1 cellular context compared by ENCODE assay signal in genomic region chr14:24095196-24096068, GRCh38.
TF ChIP-seq lines count a peak whose summit lies in the region.

No MANE protein-coding gene starts in this region.

TF ChIP-seq in K562, 482 proteins besides CTCF, POLR2A, EP300 and RAD21 (continued from another document and continues in another):
- TF ChIP-seq STAT6 (CRISPR knock-in tag; IDR thresholded peaks at IDR 0.05) (no peak), TBP (optimal IDR thresholded peaks at IDR 0.05; ENCODE audit: low read depth, low read length) (peak; percentile 85), SMARCE1 (IDR thresholded peaks at IDR 0.05) (0 out of 2 replicates have a peak, but pooled peaks have one; percentile 30), FOXJ2 (tag; IDR thresholded peaks at IDR 0.05) (no peak), HDAC1 (IDR thresholded peaks at IDR 0.05) (peak in 1 of 2 experiments; percentile 63; a peak in 1 of 4 replicates), TBL1XR1 (IDR thresholded peaks at IDR 0.05; ENCODE audit: low read length in 2 of 2) (no peak), ETV5 (CRISPR knock-in tag; IDR thresholded peaks at IDR 0.05; ENCODE audit: low read depth) (no peak), PKNOX1 (IDR thresholded peaks at IDR 0.05) (peak; percentile 20; the same call in 1 of the 2 replicates), SRSF1 (IDR thresholded peaks at IDR 0.05; ENCODE audit: low read depth, low read length) (no peak), ASH1L (IDR thresholded peaks at IDR 0.05; ENCODE audit: borderline replicate concordance, low read depth, partially characterized antibody) (no peak), NR2C2 (CRISPR knock-in tag; IDR thresholded peaks at IDR 0.05) (no peak), NR2C2 (tag; IDR thresholded peaks at IDR 0.05) (peak; percentile 27; the same call in 1 of the 2 replicates), KDM5B (IDR thresholded peaks at IDR 0.05; ENCODE audit: insufficient replicate concordance, low read depth, low read length) (peak; percentile 83), CXXC5 (CRISPR knock-in tag; IDR thresholded peaks at IDR 0.05) (no peak), CEBPG (CRISPR knock-in tag; IDR thresholded peaks at IDR 0.05) (no peak), CEBPG (tag; conservative IDR thresholded peaks at IDR 0.05 in 1 of 2, IDR thresholded peaks at IDR 0.05 in 1 of 2) (no peak), TAF1 (IDR thresholded peaks at IDR 0.05; ENCODE audit: control insufficient read depth, extremely low read depth, insufficient read depth, low read length, severe bottlenecking) (peak; percentile 86), ADNP (tag; IDR thresholded peaks at IDR 0.05) (no peak), POLR2H (tag; IDR thresholded peaks at IDR 0.05; ENCODE audit: low read depth) (0 out of 2 replicates have a peak, but pooled peaks have one; percentile 13), POLR2B (IDR thresholded peaks at IDR 0.05; ENCODE audit: low read depth, partially characterized antibody) (peak; percentile 83), MITF (IDR thresholded peaks at IDR 0.05) (no peak), ZNF551 (CRISPR knock-in tag; IDR thresholded peaks at IDR 0.05) (no peak), TOE1 (IDR thresholded peaks at IDR 0.05; ENCODE audit: borderline replicate concordance) (peak; percentile 96), TOE1 (CRISPR knock-in tag; IDR thresholded peaks at IDR 0.05; ENCODE audit: borderline replicate concordance, low read depth) (no peak), RBBP5 (IDR thresholded peaks at IDR 0.05; ENCODE audit: borderline replicate concordance, insufficient read depth, low read length, poor library complexity, severe bottlenecking) (no peak), CTBP1 (IDR thresholded peaks at IDR 0.05; ENCODE audit: borderline replicate concordance) (peak; percentile 42; the same call in 1 of the 2 replicates), PHF20 (IDR thresholded peaks at IDR 0.05; ENCODE audit: partially characterized antibody) (no peak), CHD1 (IDR thresholded peaks at IDR 0.05; ENCODE audit: low read length) (no peak), NBN (IDR thresholded peaks at IDR 0.05; ENCODE audit: low read depth) (0 out of 2 replicates have a peak, but pooled peaks have one; percentile 42)
- TF ChIP-seq, protein P1, sequence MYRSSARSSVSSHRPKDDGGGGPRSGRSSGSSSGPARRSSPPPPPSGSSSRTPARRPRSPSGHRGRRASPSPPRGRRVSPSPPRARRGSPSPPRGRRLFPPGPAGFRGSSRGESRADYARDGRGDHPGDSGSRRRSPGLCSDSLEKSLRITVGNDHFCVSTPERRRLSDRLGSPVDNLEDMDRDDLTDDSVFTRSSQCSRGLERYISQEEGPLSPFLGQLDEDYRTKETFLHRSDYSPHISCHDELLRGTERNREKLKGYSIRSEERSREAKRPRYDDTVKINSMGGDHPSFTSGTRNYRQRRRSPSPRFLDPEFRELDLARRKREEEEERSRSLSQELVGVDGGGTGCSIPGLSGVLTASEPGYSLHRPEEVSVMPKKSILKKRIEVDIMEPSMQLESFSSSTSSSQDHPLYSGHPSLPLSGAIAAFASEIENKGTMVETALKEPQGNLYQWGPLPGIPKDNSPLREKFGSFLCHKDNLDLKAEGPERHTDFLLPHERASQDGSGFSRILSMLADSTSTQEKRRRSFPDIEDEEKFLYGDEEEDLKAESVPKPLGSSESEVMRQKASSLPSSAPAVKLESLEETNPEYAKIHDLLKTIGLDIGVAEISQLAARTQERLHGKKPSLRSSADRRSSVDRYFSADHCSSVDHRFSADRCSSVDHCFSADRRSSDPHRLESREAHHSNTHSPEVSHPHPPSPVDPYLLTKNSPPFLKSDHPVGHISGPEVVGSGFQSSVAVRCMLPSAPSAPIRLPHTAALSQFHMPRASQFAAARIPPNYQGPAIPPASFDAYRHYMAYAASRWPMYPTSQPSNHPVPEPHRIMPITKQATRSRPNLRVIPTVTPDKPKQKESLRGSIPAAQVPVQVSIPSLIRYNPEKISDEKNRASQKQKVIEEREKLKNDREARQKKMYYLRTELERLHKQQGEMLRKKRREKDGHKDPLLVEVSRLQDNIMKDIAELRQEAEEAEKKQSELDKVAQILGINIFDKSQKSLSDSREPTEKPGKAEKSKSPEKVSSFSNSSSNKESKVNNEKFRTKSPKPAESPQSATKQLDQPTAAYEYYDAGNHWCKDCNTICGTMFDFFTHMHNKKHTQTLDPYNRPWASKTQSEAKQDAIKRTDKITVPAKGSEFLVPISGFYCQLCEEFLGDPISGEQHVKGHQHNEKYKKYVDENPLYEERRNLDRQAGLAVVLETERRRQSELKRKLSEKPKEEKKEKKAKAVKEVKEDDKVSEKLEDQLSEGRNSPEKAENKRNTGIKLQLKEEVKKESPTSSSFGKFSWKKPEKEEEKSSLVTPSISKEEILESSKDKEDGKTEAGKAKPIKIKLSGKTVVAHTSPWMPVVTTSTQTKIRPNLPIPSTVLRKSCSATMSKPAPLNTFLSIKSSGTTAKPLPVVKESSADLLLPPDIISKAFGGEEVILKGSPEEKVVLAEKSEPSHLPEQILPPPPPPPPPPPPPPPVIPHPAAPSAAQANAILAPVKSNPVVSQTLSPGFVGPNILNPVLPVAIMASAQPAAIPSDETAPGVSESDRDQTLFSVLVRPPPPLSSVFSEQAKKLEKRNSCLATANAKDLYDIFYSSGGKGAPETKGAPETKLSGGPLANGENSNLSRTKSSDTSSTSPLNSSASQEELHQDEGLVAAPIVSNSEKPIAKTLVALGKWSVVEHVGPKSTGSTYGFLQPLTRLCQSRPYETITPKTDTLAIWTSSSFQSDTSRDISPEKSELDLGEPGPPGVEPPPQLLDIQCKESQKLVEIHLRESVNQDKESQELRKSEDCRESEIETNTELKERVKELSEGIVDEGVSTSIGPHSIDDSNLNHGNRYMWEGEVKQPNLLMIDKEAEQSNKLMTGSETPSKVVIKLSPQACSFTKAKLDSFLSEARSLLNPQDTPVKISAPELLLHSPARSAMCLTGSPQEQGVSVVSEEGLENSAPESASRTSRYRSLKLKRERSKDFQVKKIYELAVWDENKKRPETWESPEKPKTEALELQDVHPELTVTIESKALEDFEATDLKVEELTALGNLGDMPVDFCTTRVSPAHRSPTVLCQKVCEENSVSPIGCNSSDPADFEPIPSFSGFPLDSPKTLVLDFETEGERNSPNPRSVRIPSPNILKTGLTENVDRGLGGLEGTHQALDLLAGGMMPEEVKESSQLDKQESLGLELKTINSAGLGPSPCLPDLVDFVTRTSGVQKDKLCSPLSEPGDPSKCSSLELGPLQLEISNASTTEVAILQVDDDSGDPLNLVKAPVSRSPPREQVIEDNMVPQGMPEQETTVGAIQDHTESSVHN (IDR thresholded peaks at IDR 0.05; ENCODE audit: borderline replicate concordance in 1 of 2, low read depth in 1 of 2): no peak
- TF ChIP-seq, protein P2, sequence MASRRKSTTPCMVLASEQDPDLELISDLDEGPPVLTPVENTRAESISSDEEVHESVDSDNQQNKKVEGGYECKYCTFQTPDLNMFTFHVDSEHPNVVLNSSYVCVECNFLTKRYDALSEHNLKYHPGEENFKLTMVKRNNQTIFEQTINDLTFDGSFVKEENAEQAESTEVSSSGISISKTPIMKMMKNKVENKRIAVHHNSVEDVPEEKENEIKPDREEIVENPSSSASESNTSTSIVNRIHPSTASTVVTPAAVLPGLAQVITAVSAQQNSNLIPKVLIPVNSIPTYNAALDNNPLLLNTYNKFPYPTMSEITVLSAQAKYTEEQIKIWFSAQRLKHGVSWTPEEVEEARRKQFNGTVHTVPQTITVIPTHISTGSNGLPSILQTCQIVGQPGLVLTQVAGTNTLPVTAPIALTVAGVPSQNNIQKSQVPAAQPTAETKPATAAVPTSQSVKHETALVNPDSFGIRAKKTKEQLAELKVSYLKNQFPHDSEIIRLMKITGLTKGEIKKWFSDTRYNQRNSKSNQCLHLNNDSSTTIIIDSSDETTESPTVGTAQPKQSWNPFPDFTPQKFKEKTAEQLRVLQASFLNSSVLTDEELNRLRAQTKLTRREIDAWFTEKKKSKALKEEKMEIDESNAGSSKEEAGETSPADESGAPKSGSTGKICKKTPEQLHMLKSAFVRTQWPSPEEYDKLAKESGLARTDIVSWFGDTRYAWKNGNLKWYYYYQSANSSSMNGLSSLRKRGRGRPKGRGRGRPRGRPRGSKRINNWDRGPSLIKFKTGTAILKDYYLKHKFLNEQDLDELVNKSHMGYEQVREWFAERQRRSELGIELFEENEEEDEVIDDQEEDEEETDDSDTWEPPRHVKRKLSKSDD (conservative IDR thresholded peaks at IDR 0.05; ENCODE audit: low read length): no peak
- TF ChIP-seq, protein P3, sequence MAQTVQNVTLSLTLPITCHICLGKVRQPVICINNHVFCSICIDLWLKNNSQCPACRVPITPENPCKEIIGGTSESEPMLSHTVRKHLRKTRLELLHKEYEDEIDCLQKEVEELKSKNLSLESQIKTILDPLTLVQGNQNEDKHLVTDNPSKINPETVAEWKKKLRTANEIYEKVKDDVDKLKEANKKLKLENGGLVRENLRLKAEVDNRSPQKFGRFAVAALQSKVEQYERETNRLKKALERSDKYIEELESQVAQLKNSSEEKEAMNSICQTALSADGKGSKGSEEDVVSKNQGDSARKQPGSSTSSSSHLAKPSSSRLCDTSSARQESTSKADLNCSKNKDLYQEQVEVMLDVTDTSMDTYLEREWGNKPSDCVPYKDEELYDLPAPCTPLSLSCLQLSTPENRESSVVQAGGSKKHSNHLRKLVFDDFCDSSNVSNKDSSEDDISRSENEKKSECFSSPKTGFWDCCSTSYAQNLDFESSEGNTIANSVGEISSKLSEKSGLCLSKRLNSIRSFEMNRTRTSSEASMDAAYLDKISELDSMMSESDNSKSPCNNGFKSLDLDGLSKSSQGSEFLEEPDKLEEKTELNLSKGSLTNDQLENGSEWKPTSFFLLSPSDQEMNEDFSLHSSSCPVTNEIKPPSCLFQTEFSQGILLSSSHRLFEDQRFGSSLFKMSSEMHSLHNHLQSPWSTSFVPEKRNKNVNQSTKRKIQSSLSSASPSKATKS (CRISPR knock-in tag; IDR thresholded peaks at IDR 0.05): no peak
- TF ChIP-seq, protein P4, sequence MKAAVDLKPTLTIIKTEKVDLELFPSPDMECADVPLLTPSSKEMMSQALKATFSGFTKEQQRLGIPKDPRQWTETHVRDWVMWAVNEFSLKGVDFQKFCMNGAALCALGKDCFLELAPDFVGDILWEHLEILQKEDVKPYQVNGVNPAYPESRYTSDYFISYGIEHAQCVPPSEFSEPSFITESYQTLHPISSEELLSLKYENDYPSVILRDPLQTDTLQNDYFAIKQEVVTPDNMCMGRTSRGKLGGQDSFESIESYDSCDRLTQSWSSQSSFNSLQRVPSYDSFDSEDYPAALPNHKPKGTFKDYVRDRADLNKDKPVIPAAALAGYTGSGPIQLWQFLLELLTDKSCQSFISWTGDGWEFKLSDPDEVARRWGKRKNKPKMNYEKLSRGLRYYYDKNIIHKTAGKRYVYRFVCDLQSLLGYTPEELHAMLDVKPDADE (conservative IDR thresholded peaks at IDR 0.05; ENCODE audit: control insufficient read depth, low read depth, low read length): no peak
- TF ChIP-seq, protein P5, sequence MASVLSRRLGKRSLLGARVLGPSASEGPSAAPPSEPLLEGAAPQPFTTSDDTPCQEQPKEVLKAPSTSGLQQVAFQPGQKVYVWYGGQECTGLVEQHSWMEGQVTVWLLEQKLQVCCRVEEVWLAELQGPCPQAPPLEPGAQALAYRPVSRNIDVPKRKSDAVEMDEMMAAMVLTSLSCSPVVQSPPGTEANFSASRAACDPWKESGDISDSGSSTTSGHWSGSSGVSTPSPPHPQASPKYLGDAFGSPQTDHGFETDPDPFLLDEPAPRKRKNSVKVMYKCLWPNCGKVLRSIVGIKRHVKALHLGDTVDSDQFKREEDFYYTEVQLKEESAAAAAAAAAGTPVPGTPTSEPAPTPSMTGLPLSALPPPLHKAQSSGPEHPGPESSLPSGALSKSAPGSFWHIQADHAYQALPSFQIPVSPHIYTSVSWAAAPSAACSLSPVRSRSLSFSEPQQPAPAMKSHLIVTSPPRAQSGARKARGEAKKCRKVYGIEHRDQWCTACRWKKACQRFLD (CRISPR knock-in tag; IDR thresholded peaks at IDR 0.05): no peak
